ENCODE assay signal across 26 cellular contexts in the genomic region with DNA sequence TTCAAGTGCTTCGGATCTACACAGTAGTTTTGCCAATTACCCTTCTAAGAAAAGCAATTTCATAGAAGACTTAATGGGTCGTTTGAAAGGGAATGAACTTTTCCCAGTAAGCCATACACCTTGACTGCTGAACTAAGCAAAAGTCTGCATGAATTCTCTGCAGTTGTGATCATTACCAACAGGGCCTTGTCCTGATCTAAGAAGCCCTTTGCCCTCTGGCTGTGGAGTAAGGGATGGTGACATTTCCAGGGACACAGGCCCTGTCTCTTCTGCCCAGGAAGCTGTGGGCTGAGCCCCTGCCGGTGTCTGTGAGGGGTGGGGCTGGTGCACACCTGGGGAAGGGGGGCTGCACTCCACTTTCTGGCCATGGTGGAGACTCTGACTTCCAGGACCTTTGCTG. TPM values are rescaled to one million over a fixed set of nuclear protein-coding genes. Genes with fewer than 3 reads are reported as not detected.
"Had no signal": no experiment of that assay in that cellular context is flagged by ENCODE, and none has a peak within 500 bp of the region (broad histone marks: within the 10 kb centered on the region; RNA-seq: fewer than 3 reads in every experiment).

No MANE protein-coding gene starts in this region.

- H3K4me2 ChIP-seq: neural progenitor cell had no signal

- H3K4me3 Mint-ChIP-seq: immature natural killer cell; mesothelial cell of epicardium; naive B cell; nephron; neural progenitor cell; stimulated activated effector memory CD8-positive, alpha-beta T cell treated with anti-CD3 and anti-CD28 coated beads, Interleukin-12 subunit alpha, Interleukin-12 subunit beta, amount 100 ng/mL, for 72 hours; stimulated activated naive CD8-positive, alpha-beta T cell treated with anti-CD3 and anti-CD28 coated beads, Interleukin-15, Interleukin-2, amounts not matched to agents 100 ng/mL and 50 ng/mL, for 24 hours had no signal

- H3K27me3 ChIP-seq: neural progenitor cell, sigmoid colon, tibial nerve, upper lobe of right lung, uterus had no signal

- H3K9ac ChIP-seq: neural progenitor cell, parathyroid adenoma had no signal

- H2AFZ ChIP-seq: neural progenitor cell, parathyroid adenoma had no signal

- H3K36me3 ChIP-seq: neural progenitor cell, sigmoid colon, thoracic aorta, upper lobe of right lung, uterus had no signal

- H3K9me3 ChIP-seq: mucosa of descending colon, sigmoid colon, upper lobe of right lung, uterus had no signal

- DNase-seq: dermis blood vessel endothelial cell; effector memory CD4-positive, alpha-beta T cell; erythroblast; hypothalamus; immature natural killer cell; mesenchymal stem cell; mucosa of descending colon; naive B cell; sigmoid colon; stimulated activated CD4-positive, alpha-beta T cell treated with anti-CD3 and anti-CD28 coated beads, Interleukin-2, amount 100 ng/mL, for 24 hours; stimulated activated CD4-positive, alpha-beta T cell treated with anti-CD3 and anti-CD28 coated beads, Interleukin-4, amount 100 ng/mL, for 24 hours; upper lobe of right lung; uterus had no signal

- ATAC-seq: mucosa of descending colon; stimulated activated effector memory CD8-positive, alpha-beta T cell treated with anti-CD3 and anti-CD28 coated beads, Interleukin-12 subunit alpha, Interleukin-12 subunit beta, amount 100 ng/mL, for 72 hours had no signal

- H3K4me3 ChIP-seq: coronary artery, mucosa of descending colon, neural progenitor cell, sigmoid colon, thoracic aorta, tibial nerve, upper lobe of right lung, uterus had no signal

- H3K9me3 Mint-ChIP-seq: stimulated activated effector memory CD8-positive, alpha-beta T cell treated with anti-CD3 and anti-CD28 coated beads, Interleukin-12 subunit alpha, Interleukin-12 subunit beta, amount 100 ng/mL, for 72 hours had no signal

- H3K27ac ChIP-seq: coronary artery, neural progenitor cell, parathyroid adenoma, sigmoid colon, thoracic aorta, tibial nerve, upper lobe of right lung, uterus had no signal

- H3K27me3 Mint-ChIP-seq: progenitor cell of endocrine pancreas had no signal

- H3K27ac Mint-ChIP-seq: immature natural killer cell; mesothelial cell of epicardium; naive B cell; nephron; neural progenitor cell; progenitor cell of endocrine pancreas; stimulated activated effector memory CD8-positive, alpha-beta T cell treated with anti-CD3 and anti-CD28 coated beads, Interleukin-12 subunit alpha, Interleukin-12 subunit beta, amount 100 ng/mL, for 72 hours; stimulated activated naive CD8-positive, alpha-beta T cell treated with anti-CD3 and anti-CD28 coated beads, Interleukin-15, Interleukin-2, amounts not matched to agents 100 ng/mL and 50 ng/mL, for 24 hours had no signal

- H3K79me2 ChIP-seq: parathyroid adenoma had no signal

- H3K36me3 Mint-ChIP-seq: immature natural killer cell; naive B cell; stimulated activated effector memory CD8-positive, alpha-beta T cell treated with anti-CD3 and anti-CD28 coated beads, Interleukin-12 subunit alpha, Interleukin-12 subunit beta, amount 100 ng/mL, for 72 hours had no signal

- H3K4me1 ChIP-seq: neural progenitor cell, parathyroid adenoma, sigmoid colon, tibial nerve, upper lobe of right lung, uterus had no signal

- H3K4me1 Mint-ChIP-seq: immature natural killer cell; mesothelial cell of epicardium; naive B cell; nephron; stimulated activated effector memory CD8-positive, alpha-beta T cell treated with anti-CD3 and anti-CD28 coated beads, Interleukin-12 subunit alpha, Interleukin-12 subunit beta, amount 100 ng/mL, for 72 hours had no signal

RNA-seq across cellular contexts. Expression of a gene that starts 30.5 kb away (rescaled TPM):
- polyA plus RNA-seq: immature natural killer cell had no signal

RNA-seq across cellular contexts. Expression of a gene that starts 35.7 kb away (rescaled TPM):
- total RNA-seq: fibroblast of villous mesenchyme, lung microvascular endothelial cell, osteoblast had no signal
- polyA plus RNA-seq: immature natural killer cell had no signal
